Comparison of ENCODE assay signal across 14 cellular contexts in the genomic region with DNA sequence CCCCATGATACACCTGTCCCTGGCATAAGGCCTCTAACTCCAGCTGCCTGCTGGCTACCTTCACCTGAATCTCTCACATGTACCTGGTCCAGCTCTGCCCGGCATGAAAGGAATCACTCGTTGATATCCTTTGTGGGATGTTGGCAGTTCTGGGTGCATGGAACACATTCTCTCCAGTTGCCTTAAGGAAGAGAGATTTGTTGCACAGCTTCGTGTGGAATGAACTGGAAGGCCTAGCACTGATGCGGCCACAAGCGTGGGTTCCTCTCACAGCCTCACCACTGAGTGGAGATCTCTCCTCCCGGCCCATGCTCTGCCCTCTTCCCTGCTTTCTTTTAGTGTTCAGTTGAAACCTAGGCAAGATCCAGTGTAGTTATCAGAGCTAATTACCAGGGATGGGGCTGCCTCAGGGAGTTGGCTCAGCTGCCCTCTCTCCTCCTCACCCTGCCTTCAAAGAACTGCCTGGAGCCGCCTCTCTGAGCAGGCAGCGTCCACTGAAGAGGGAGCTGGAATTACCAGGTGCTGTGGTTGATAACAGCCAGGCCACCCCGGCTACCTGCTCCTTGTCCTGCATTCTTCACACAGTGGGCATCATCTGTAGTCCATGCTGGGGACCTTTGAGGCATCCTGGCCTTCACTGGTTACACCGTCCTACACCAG.
DNase-seq lines count a peak whose midpoint lies in the region; ATAC-seq and TF ChIP-seq lines count a peak whose summit lies in the region.
"Had no signal": no experiment of that assay in that cellular context is flagged by ENCODE, and none has a peak within 500 bp of the region (broad histone marks: within the 10 kb centered on the region; RNA-seq: fewer than 3 reads in every experiment).

No MANE protein-coding gene starts in this region.

- no peak overlapping the region for H3K4me3 Mint-ChIP-seq in neural crest cell

- peak; percentile 11 for ATAC-seq in esophagus mucosa
- ATAC-seq in HG03378 (IDR thresholded peaks at IDR 0.05; ENCODE audit: unreplicated experiment) = no peak
- ATAC-seq: Panc1 had no signal

- no peaks in the 10 kb centered on the region for H3K4me1 Mint-ChIP-seq in neural crest cell

- no peaks in the 10 kb centered on the region for H3K27me3 Mint-ChIP-seq in neural crest cell (ENCODE audit: low read depth)

- H3K9me3 Mint-ChIP-seq in neural crest cell = no peaks in the 10 kb centered on the region

- H3K27ac Mint-ChIP-seq in neural crest cell (ENCODE audit: unreplicated experiment) = peak overlapping the region; percentile 81

- peak; percentile 22 for DNase-seq in DMS79 treated with DMSO at 0.1 percent for 48 hours (lab: John Stamatoyannopoulos, UW)
- DNase-seq in DMS79 (lab: John Stamatoyannopoulos, UW) = no peak
- peak; percentile 64 for DNase-seq in NCI-H146 treated with DMSO at 0.1 percent for 48 hours (lab: John Stamatoyannopoulos, UW; ENCODE audit: unreplicated experiment)
- no peak for DNase-seq in neural crest cell (ENCODE audit: low read depth, low spot score)
- DNase-seq in T-helper 2 cell = no peak
- no peak for DNase-seq in NCI-H128 (lab: John Stamatoyannopoulos, UW; ENCODE audit: unreplicated experiment)
- DNase-seq: DMS 273 treated with DMSO at 0.1 percent for 48 hours, MG63, NCI-H1105, NCI-H1930, NCI-H69 had no signal

- TF ChIP-seq CTCF in neural crest cell (conservative IDR thresholded peaks at IDR 0.05) = no peak

- H3K36me3 Mint-ChIP-seq in neural crest cell (ENCODE audit: low read depth) = no peaks in the 10 kb centered on the region

Comparison
In these comparisons a context has a peak if more than half of its experiments do, and no peak if none do; other contexts are left out.
1. DNase-seq: peak in DMS79 treated with DMSO at 0.1 percent for 48 hours (single experiment) and NCI-H146 treated with DMSO at 0.1 percent for 48 hours (single experiment); none in DMS79 (single experiment), neural crest cell (single experiment), T-helper 2 cell (0 of 5) and NCI-H128 (single experiment).